In the genomic region with DNA sequence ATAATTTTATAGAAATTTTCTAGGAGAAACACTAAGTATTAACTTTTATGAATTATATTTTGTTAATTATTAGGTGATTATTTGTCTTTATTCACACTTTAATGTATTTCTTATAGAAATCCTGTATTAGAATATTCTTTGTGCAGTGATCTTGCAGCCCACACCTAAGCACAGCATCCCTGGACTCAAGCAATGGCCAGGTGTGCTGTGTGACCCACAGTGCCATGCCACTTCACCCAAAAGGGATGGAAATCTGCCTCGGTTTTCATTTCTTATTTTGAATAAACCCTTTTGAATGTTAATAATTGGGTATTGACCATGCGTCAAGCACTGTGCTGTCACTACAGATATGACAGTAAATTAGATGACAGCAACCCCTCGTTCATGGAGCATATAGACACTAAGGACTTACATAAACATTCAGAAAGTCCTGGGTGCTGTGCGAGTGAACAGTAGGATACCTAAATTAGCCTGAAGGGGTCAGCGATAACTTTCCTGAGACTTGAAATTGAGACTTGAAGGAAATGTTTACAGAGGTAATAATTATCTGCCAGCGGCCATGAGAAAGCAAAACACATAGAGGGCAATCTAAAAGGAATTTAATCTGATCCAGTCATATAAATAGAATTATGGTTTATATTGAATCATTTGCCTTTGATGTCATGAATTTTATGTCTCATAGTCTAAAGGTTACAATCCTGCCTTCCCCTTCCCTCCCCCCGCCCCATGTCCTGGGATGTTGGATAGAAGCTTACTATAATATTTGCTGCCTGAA, we compare ENCODE assay signal across 7 cellular contexts. TPM values are rescaled to one million over a fixed set of nuclear protein-coding genes. Genes with fewer than 3 reads are reported as not detected.
DNase-seq lines count a peak whose midpoint lies in the region; ATAC-seq, FAIRE-seq and TF ChIP-seq lines count a peak whose summit lies in the region.

No MANE protein-coding gene starts in this region.

- peaks cover 0 to 6% (median 0%) of the 10 kb centered on the region in 4 experiments; a peak in 1 of 7 replicates for H3K4me1 ChIP-seq in H1 (replicated peaks in 1 of 4; ENCODE audit: control insufficient read depth in 3 of 4, insufficient read depth in 4 of 4, low read length in 3 of 4)

- CTCF ChIA-PET in H1 (lab: Charles Lee; ENCODE audit: partially characterized antibody), result interaction anchor here (0.5 to 8.6 kb wide), 76 partner anchors 10 to 1909 kb away, joined by 3 to 331 read pairs (median 4); partner anchors contain the start of gene TFPI

- TF ChIP-seq CTCF in H1 (IDR thresholded peaks at IDR 0.05; ENCODE audit: control extremely low read depth in 1 of 3, insufficient read depth in 1 of 3, low read depth in 1 of 3, low read length in 3 of 3), result peak in 2 of 3 experiments; percentile 54 to 57; a peak in 3 of 4 replicates

- TF ChIP-seq EP300 in H1 (IDR thresholded peaks at IDR 0.05; ENCODE audit: borderline replicate concordance in 1 of 2, low read depth in 2 of 2, low read length in 2 of 2), result no peak

- H4K5ac ChIP-seq in H1 (ENCODE audit: insufficient read length, low read depth, low read length), result no peak overlapping the region

- no peak overlapping the region for H2BK15ac ChIP-seq in H1 (ENCODE audit: low read length)

- no peak overlapping the region for H2AK5ac ChIP-seq in H1 (ENCODE audit: low read depth, low read length)

- H3K27ac ChIP-seq in H1 (ENCODE audit: low read depth, low read length), result no peak overlapping the region

- H2BK20ac ChIP-seq in H1 (ENCODE audit: low read length), result no peak overlapping the region

- TF ChIP-seq RAD21 in H1 (IDR thresholded peaks at IDR 0.05 in 1 of 2, conservative IDR thresholded peaks at IDR 0.05 in 1 of 2; ENCODE audit: low read depth in 2 of 2, low read length in 2 of 2), result peak; percentile 71 to 73

- ATAC-seq in HG03469 (IDR thresholded peaks at IDR 0.05; ENCODE audit: unreplicated experiment) (no peak), GM18907 (IDR thresholded peaks at IDR 0.05; ENCODE audit: unreplicated experiment) (no peak), HG03045 (IDR thresholded peaks at IDR 0.05; ENCODE audit: unreplicated experiment) (no peak)

- no peaks in the 10 kb centered on the region for H3K79me2 ChIP-seq in H1 (ENCODE audit: control insufficient read depth in 1 of 2, insufficient read depth in 2 of 2, low read length in 2 of 2)

- H3K4me2 ChIP-seq in H1 (ENCODE audit: insufficient read depth in 1 of 2, low read depth in 2 of 2, low read length in 2 of 2), result no peak overlapping the region

- 0 out of 2 replicates have a peak overlapping the region, but pooled peaks have one; percentile 11 for H2BK12ac ChIP-seq in H1 (ENCODE audit: low read depth, low read length)

- no peak for FAIRE-seq in H1 (lab: Jason Lieb, UNC)

- H3K36me3 ChIP-seq in H1 (ENCODE audit: control insufficient read depth in 2 of 4, insufficient read depth in 4 of 4, low read length in 3 of 4), result no peaks in the 10 kb centered on the region

- WGBS in H1 (ENCODE audit: extremely low coverage in 1 of 2, insufficient coverage in 1 of 2, insufficient read length in 1 of 2, insufficient replicate concordance in 2 of 2, low coverage in 1 of 2, low lambda C conversion rate in 2 of 2, missing lambda C conversion rate in 1 of 2), 2 experiments, result 67% methylated on average over 7 of the region's 7 CpGs; no CpG with 5 or more reads in 1 of the 2 experiments

- H3K18ac ChIP-seq in H1 (ENCODE audit: extremely low read depth, low read length), result no peak overlapping the region

- POLR2A ChIA-PET in H1 (lab: Charles Lee; ENCODE audit: partially characterized antibody), result no interaction called here

- no peaks in the 10 kb centered on the region for H4K20me1 ChIP-seq in H1 (replicated peaks in 1 of 2; ENCODE audit: control insufficient read depth in 1 of 2, insufficient read depth in 2 of 2, low read length in 2 of 2)

- no peaks in the 10 kb centered on the region for H3K23me2 ChIP-seq in H1 (ENCODE audit: low read depth, low read length)

- no peak overlapping the region for H3K14ac ChIP-seq in H1 (ENCODE audit: insufficient read length)

- no peaks in the 10 kb centered on the region for H3K9me3 ChIP-seq in H1 (ENCODE audit: insufficient read depth in 2 of 2, low read depth in 1 of 2, low read length in 1 of 2)

- no peak overlapping the region for H4K8ac ChIP-seq in H1 (ENCODE audit: extremely low read depth, insufficient read depth, low read length)

- no peak overlapping the region for H3K56ac ChIP-seq in H1 (replicated peaks; ENCODE audit: insufficient read length, low read depth, low read length)

- no peaks in the 10 kb centered on the region for H3K79me1 ChIP-seq in H1 (ENCODE audit: low read depth, low read length)

- H3K4ac ChIP-seq in H1 (replicated peaks; ENCODE audit: insufficient read length, low read depth, low read length), result no peak overlapping the region

- H2BK5ac ChIP-seq in H1 (ENCODE audit: low read depth, low read length), result no peak overlapping the region

- H3K9ac ChIP-seq in H1 (replicated peaks in 1 of 4; ENCODE audit: extremely low read depth in 1 of 4, low read depth in 3 of 4, low read length in 3 of 4), result no peak overlapping the region

- no peak overlapping the region for H2BK120ac ChIP-seq in H1 (replicated peaks; ENCODE audit: low read depth, low read length)

- no peak for TF ChIP-seq POLR2A in H1 (IDR thresholded peaks at IDR 0.05; ENCODE audit: control extremely low read depth in 1 of 2, low read depth in 2 of 2, low read length in 2 of 2)

- H3K4me3 ChIP-seq in H1 (ENCODE audit: extremely low read depth in 1 of 4, insufficient read depth in 2 of 4, low read depth in 3 of 4, low read length in 4 of 4), result no peak overlapping the region

- no peak overlapping the region for H3K23ac ChIP-seq in H1 (ENCODE audit: insufficient read length)

- H3K27me3 ChIP-seq in H1 (replicated peaks in 1 of 4; ENCODE audit: control insufficient read depth in 3 of 4, extremely low read depth in 1 of 4, insufficient read depth in 3 of 4, low read length in 3 of 4), result no peaks in the 10 kb centered on the region

- no peak overlapping the region for H2AFZ ChIP-seq in H1 (ENCODE audit: low read length)

- DNase-seq in H4 (ENCODE audit: low spot score), result peak; percentile 68
- DNase-seq in NCI-H226, result peak; percentile 19
- no peak for DNase-seq in H1 (ENCODE audit: low read depth in 1 of 2, low spot score in 2 of 2)
- peak; percentile 44 for DNase-seq in renal cortical epithelial cell (ENCODE audit: low read depth)

- no peak overlapping the region for H4K91ac ChIP-seq in H1 (replicated peaks; ENCODE audit: insufficient read length, low read length)

TF ChIP-seq in H1, 55 proteins besides CTCF, POLR2A, EP300 and RAD21 (continues in another document):
- TF ChIP-seq FOSL1 (IDR thresholded peaks at IDR 0.05; ENCODE audit: insufficient read depth, low read depth, low read length) (no peak), MAFK (IDR thresholded peaks at IDR 0.05; ENCODE audit: low read depth, low read length) (no peak), KDM1A (IDR thresholded peaks at IDR 0.05; ENCODE audit: borderline replicate concordance, low read length) (no peak), TEAD4 (IDR thresholded peaks at IDR 0.05; ENCODE audit: low read depth, low read length) (no peak), NRF1 (IDR thresholded peaks at IDR 0.05; ENCODE audit: low read depth, low read length) (no peak), BCL11A (IDR thresholded peaks at IDR 0.05; ENCODE audit: low read depth in 2 of 2, low read length in 2 of 2) (no peak), BRCA1 (IDR thresholded peaks at IDR 0.05; ENCODE audit: low read depth, low read length) (no peak), CTBP2 (IDR thresholded peaks at IDR 0.05; ENCODE audit: borderline replicate concordance, insufficient read depth, insufficient read length, low read length) (no peak), GTF2F1 (IDR thresholded peaks at IDR 0.05; ENCODE audit: borderline replicate concordance, low read depth, low read length) (no peak), RBBP5 (IDR thresholded peaks at IDR 0.05; ENCODE audit: borderline replicate concordance, low read depth, low read length) (no peak), CEBPB (IDR thresholded peaks at IDR 0.05; ENCODE audit: low read depth, low read length) (no peak)
- TF ChIP-seq, protein P1, sequence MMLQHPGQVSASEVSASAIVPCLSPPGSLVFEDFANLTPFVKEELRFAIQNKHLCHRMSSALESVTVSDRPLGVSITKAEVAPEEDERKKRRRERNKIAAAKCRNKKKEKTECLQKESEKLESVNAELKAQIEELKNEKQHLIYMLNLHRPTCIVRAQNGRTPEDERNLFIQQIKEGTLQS (IDR thresholded peaks at IDR 0.05; ENCODE audit: insufficient read depth, low read depth, low read length), result no peak

RNA-seq across cellular contexts. Expression of gene CALCRL, which starts 52.7 kb away (rescaled TPM):
- total RNA-seq in H4 (2014; rRNA removed; shearing (Covaris generic)), result 0.62 and 1.3 TPM in 2 replicates
- total RNA-seq in H1 (2021; fragmentation: NEBNext Ultra II Directional; extraction: Animal tissue kit (Norgen Biotek cat#: 25700)), result 3.0 and 4.5 TPM in 2 replicates
- polyA plus RNA-seq in H1 (2011; rRNA removed), result 1.9 and 2.4 TPM in 2 replicates
- 1.5 TPM for polyA plus RNA-seq in H1 (2011; cell fraction: cytosol; rRNA removed)
- 1.7 TPM for polyA plus RNA-seq in H1 (2011; cell fraction: nucleus; rRNA removed)
- 0.82 to 2.2 TPM (median 1.4 TPM) in 4 replicates for polyA plus RNA-seq in H1 (2012, experiment 1 of 2)
- polyA plus RNA-seq in H1 (2012, experiment 2 of 2), result 0.24 TPM
- polyA plus RNA-seq in H1 (2013, experiment 1 of 2), result 2.3 TPM
- 2.7 TPM for polyA plus RNA-seq in H1 (2013, experiment 2 of 2)
- polyA minus RNA-seq in H1 (2011; rRNA and poly(A)+ RNA removed), result 8.9 and 11.5 TPM in 2 replicates
- polyA minus RNA-seq in H1 (2011; cell fraction: cytosol; rRNA and poly(A)+ RNA removed), result 2.6 TPM
- polyA minus RNA-seq in H1 (2011; cell fraction: nucleus; rRNA and poly(A)+ RNA removed), result 13.6 TPM
- 5.4 and 41.2 TPM in 2 replicates for total RNA-seq in renal cortical epithelial cell

RNA-seq across cellular contexts. Expression of gene TFPI, which starts 53.5 kb away (rescaled TPM):
- total RNA-seq in H4 (2014; rRNA removed; shearing (Covaris generic)), result 61.7 and 90.7 TPM in 2 replicates
- 6.8 and 7.1 TPM in 2 replicates for total RNA-seq in H1 (2021; fragmentation: NEBNext Ultra II Directional; extraction: Animal tissue kit (Norgen Biotek cat#: 25700))
- polyA plus RNA-seq in H1 (2011; rRNA removed), result 0.71 and 2.0 TPM in 2 replicates
- 0.89 TPM for polyA plus RNA-seq in H1 (2011; cell fraction: cytosol; rRNA removed)
- polyA plus RNA-seq in H1 (2011; cell fraction: nucleus; rRNA removed), result 1.0 TPM
- 3.1 to 9.6 TPM (median 3.9 TPM) in 4 replicates for polyA plus RNA-seq in H1 (2012, experiment 1 of 2)
- polyA plus RNA-seq in H1 (2012, experiment 2 of 2), result 0.25 TPM
- 6.4 TPM for polyA plus RNA-seq in H1 (2013, experiment 1 of 2)
- polyA plus RNA-seq in H1 (2013, experiment 2 of 2), result 6.3 TPM
- polyA minus RNA-seq in H1 (2011; rRNA and poly(A)+ RNA removed), result 2.4 and 3.7 TPM in 2 replicates
- polyA minus RNA-seq in H1 (2011; cell fraction: cytosol; rRNA and poly(A)+ RNA removed), result 3.3 TPM
- polyA minus RNA-seq in H1 (2011; cell fraction: nucleus; rRNA and poly(A)+ RNA removed), result 5.6 TPM
- total RNA-seq in renal cortical epithelial cell, result 108 and 155 TPM in 2 replicates

Comparison
In these comparisons a context has a peak if more than half of its experiments do, and no peak if none do; other contexts are left out.
1. DNase-seq: peak in H4 (single experiment), NCI-H226 (single experiment) and renal cortical epithelial cell (single experiment); none in H1 (0 of 2).